In the genomic region with DNA sequence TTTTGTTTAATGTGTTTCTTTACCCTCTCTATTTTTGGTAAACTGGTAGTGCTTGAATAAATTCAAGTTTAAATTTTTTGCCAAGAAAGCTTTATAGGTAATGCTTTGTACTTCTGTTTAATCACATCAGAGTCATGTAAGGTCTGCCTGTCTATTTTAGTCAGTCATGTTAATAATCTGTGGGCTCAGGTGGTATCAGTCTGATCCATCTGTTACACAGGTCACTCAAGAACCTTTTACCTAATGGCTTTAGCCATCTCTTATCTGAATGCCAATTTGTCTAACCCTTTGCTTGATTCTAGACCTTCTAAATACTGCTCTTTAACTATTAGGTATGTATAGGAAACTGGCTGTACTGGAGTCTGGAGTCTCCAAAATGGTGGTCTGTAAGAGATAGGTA, we compare ENCODE assay signal across 18 cellular contexts.
"Had no signal": no experiment of that assay in that cellular context is flagged by ENCODE, and none has a peak within 500 bp of the region (broad histone marks: within the 10 kb centered on the region; RNA-seq: fewer than 3 reads in every experiment).

No MANE protein-coding gene starts in this region.

- H3K27ac Mint-ChIP-seq: activated CD4-positive, alpha-beta T cell treated with anti-CD3 and anti-CD28 coated beads, Interleukin-2, amount 10 ng/mL, durations not matched to agents 7 days and 5 days; activated T-helper 2 cell treated with anti-CD3 and anti-CD28 coated beads, Interferon-gamma antibody, Interleukin-2, Interleukin-4, amounts not matched to agents 10 μg/mL and 5 μg/mL and 100 μg/mL, durations not matched to agents 14 hours and 24 hours and 36 hours; dendritic cell treated with granulocyte-macrophage colony-stimulating factor and Interleukin-4, amounts not matched to agents 40 ng/mL and 50 ng/mL, for 4 days had no signal

- H3K9ac ChIP-seq: parathyroid adenoma had no signal

- H3K4me3 ChIP-seq: adrenal gland, esophagus squamous epithelium, smooth muscle cell, testis, upper lobe of left lung had no signal

- H3K79me2 ChIP-seq: parathyroid adenoma had no signal

- H3K27me3 ChIP-seq: adrenal gland, esophagus squamous epithelium, testis, upper lobe of left lung had no signal

- H3K9me3 ChIP-seq: adrenal gland, esophagus squamous epithelium, testis, upper lobe of left lung had no signal

- DNase-seq: activated CD4-positive, alpha-beta T cell treated with anti-CD3 and anti-CD28 coated beads, Interleukin-2, amount 10 ng/mL, durations not matched to agents 7 days and 5 days; activated CD4-positive, CD25-positive, alpha-beta regulatory T cell; activated CD8-positive, alpha-beta memory T cell treated with anti-CD3 and anti-CD28 coated beads for 24 hours; activated naive CD4-positive, alpha-beta T cell treated with Interleukin-2 at 50 U/mL for 16 hours; adrenal gland; effector CD8-positive, alpha-beta T cell; esophagus squamous epithelium; left ventricle myocardium superior; stimulated activated CD4-positive, alpha-beta T cell treated with anti-CD3 and anti-CD28 coated beads, Interleukin-4, amount 100 ng/mL, for 1 hour; T-helper 1 cell; T-helper 9 cell; testis; upper lobe of left lung had no signal

- H3K4me2 ChIP-seq: smooth muscle cell had no signal

- H3K27me3 Mint-ChIP-seq: activated CD4-positive, alpha-beta T cell treated with anti-CD3 and anti-CD28 coated beads, Interleukin-2, amount 10 ng/mL, durations not matched to agents 7 days and 5 days; dendritic cell treated with granulocyte-macrophage colony-stimulating factor and Interleukin-4, amounts not matched to agents 40 ng/mL and 50 ng/mL, for 4 days had no signal

- H3K9me3 Mint-ChIP-seq: activated CD4-positive, alpha-beta T cell treated with anti-CD3 and anti-CD28 coated beads, Interleukin-2, amount 10 ng/mL, durations not matched to agents 7 days and 5 days; activated T-helper 2 cell treated with anti-CD3 and anti-CD28 coated beads, Interferon-gamma antibody, Interleukin-2, Interleukin-4, amounts not matched to agents 10 μg/mL and 5 μg/mL and 100 μg/mL, durations not matched to agents 14 hours and 24 hours and 36 hours; dendritic cell treated with granulocyte-macrophage colony-stimulating factor and Interleukin-4, amounts not matched to agents 40 ng/mL and 50 ng/mL, for 4 days had no signal

- H3K4me3 Mint-ChIP-seq: activated CD4-positive, alpha-beta T cell treated with anti-CD3 and anti-CD28 coated beads, Interleukin-2, amount 10 ng/mL, durations not matched to agents 7 days and 5 days; dendritic cell treated with granulocyte-macrophage colony-stimulating factor and Interleukin-4, amounts not matched to agents 40 ng/mL and 50 ng/mL, for 4 days had no signal

- H3K27ac ChIP-seq: adrenal gland, esophagus squamous epithelium, parathyroid adenoma, testis, upper lobe of left lung had no signal

- H2AFZ ChIP-seq: parathyroid adenoma had no signal

- ATAC-seq: left ventricle myocardium superior, sciatic nerve had no signal

- H3K4me1 ChIP-seq: esophagus squamous epithelium, testis, upper lobe of left lung had no signal
